ENCODE assay signal across 8 cellular contexts in genomic region chr19:17579523-17580244, GRCh38. TPM values are rescaled to one million over a fixed set of nuclear protein-coding genes. Genes with fewer than 3 reads are reported as not detected.
DNase-seq lines count a peak whose midpoint lies in the region; ATAC-seq and TF ChIP-seq lines count a peak whose summit lies in the region.

No MANE protein-coding gene starts in this region.

- H3K27ac ChIP-seq in breast epithelium (no peak overlapping the region), tibial nerve (peak overlapping the region in 1 of 4 donors; percentile 54)

- intact Hi-C loops in MCF 10A (cut with micrococcal nuclease) (loop anchor here (10.0 kb wide), 1 partner anchor 185 kb away; no protein-coding TSS in a partner anchor), breast epithelium (cut with DNase I; ENCODE audit: low total_unique reads) (loop anchor here (10.0 kb wide), 1 partner anchor 115 kb away; the partner anchor contains the start of gene NXNL1)

- peak; percentile 94 for DNase-seq in MCF 10A (ENCODE audit: unreplicated experiment)
- no peak for DNase-seq in breast epithelium (ENCODE audit: low spot score in 2 of 2)
- DNase-seq in NCI-H2196 treated with DMSO at 0.1 percent for 48 hours (lab: John Stamatoyannopoulos, UW; ENCODE audit: unreplicated experiment), result peak; percentile 62
- peak; percentile 59 to 64 for DNase-seq in activated T-cell treated with anti-CD3 and anti-CD28 coated beads, Interleukin-2, amount 50 U/mL, for 48 hours
- DNase-seq in iPS DF 19.7 (ENCODE audit: low read depth, low spot score), result peak; percentile 86
- peak; percentile 57 to 61 for DNase-seq in tibial nerve (ENCODE audit: low spot score in 2 of 2)
- no peak for DNase-seq in ureter (ENCODE audit: low spot score)

- H3K4me1 Mint-ChIP-seq in MCF 10A (ENCODE audit: insufficient read depth, unreplicated experiment), result peaks cover 11% of the 10 kb centered on the region

- no peaks in the 10 kb centered on the region for H3K9me3 Mint-ChIP-seq in MCF 10A (ENCODE audit: unreplicated experiment)

- TF ChIP-seq EP300 in tibial nerve (IDR thresholded peaks at IDR 0.05), result peak in 1 of 2 donors; percentile 16

- no peaks in the 10 kb centered on the region for H3K27me3 ChIP-seq in breast epithelium
- H3K27me3 ChIP-seq in tibial nerve, result no peaks in the 10 kb centered on the region

- TF ChIP-seq POLR2A in breast epithelium (IDR thresholded peaks at IDR 0.05), result no peak
- no peak for TF ChIP-seq POLR2A in tibial nerve (IDR thresholded peaks at IDR 0.05)

- no peaks in the 10 kb centered on the region for H3K9me3 ChIP-seq in breast epithelium
- H3K9me3 ChIP-seq in tibial nerve, result no peaks in the 10 kb centered on the region

- CTCF ChIA-PET in MCF 10A (lab: Yijun Ruan, JAX), result interaction anchor here (0.5 to 0.8 kb wide), 3 partner anchors 9 to 184 kb away, joined by 3 to 5 read pairs (median 4); no protein-coding TSS in a partner anchor

- H3K4me1 ChIP-seq in breast epithelium, result no peaks in the 10 kb centered on the region
- H3K4me1 ChIP-seq in tibial nerve, result peaks cover 0 to 29% (median 0%) of the 10 kb centered on the region in 4 donors

- TF ChIP-seq CTCF in MCF 10A (IDR thresholded peaks at IDR 0.05; ENCODE audit: unreplicated experiment), result no peak
- TF ChIP-seq CTCF in breast epithelium (IDR thresholded peaks at IDR 0.05), result no peak
- TF ChIP-seq CTCF in tibial nerve (IDR thresholded peaks at IDR 0.05), result no peak

- BruUV-seq in MCF 10A (replicated peaks; lab: Mats Ljungman, UMichigan), result no TSS peak

- H3K36me3 Mint-ChIP-seq in MCF 10A (ENCODE audit: insufficient read depth, unreplicated experiment), result peaks cover 56% of the 10 kb centered on the region

- H3K36me3 ChIP-seq in breast epithelium, result no peaks in the 10 kb centered on the region
- peaks cover 0 to 83% (median 8%) of the 10 kb centered on the region in 3 donors for H3K36me3 ChIP-seq in tibial nerve

- H3K4me3 Mint-ChIP-seq in MCF 10A (ENCODE audit: unreplicated experiment), result no peak overlapping the region

- no peak overlapping the region for H3K4me3 ChIP-seq in breast epithelium
- no peak overlapping the region for H3K4me3 ChIP-seq in tibial nerve

- ATAC-seq in HG02763 (IDR thresholded peaks at IDR 0.05; ENCODE audit: unreplicated experiment), result no peak

- 53 to 55% methylated on average over 20 of the region's 20 CpGs for WGBS in tibial nerve, 2 donors

- no peak overlapping the region for H3K27ac Mint-ChIP-seq in MCF 10A (ENCODE audit: low read depth, unreplicated experiment)

- no peaks in the 10 kb centered on the region for H3K27me3 Mint-ChIP-seq in MCF 10A (ENCODE audit: insufficient read depth, unreplicated experiment)

- POLR2A ChIA-PET in MCF 10A (lab: Yijun Ruan, JAX), result interaction anchor here (0.5 to 1.3 kb wide), 3 partner anchors 44 to 280 kb away, joined by 3 to 5 read pairs (median 3); partner anchors contain the start of gene RPL18A

RNA-seq across cellular contexts. Expression of gene COLGALT1, which starts 24.2 kb away (rescaled TPM):
- 103 and 107 TPM in 2 replicates for total RNA-seq in MCF 10A (2022)
- total RNA-seq in breast epithelium, result 10 to 100 TPM; 45.1 to 99.9 (median 57.0) TPM
- 100 to 1,000 TPM in 1 of 4 donors, 10 to 100 TPM in 3; 74.5 to 141 (median 88.2) TPM for total RNA-seq in tibial nerve
- 66.3 TPM for total RNA-seq in ureter

Comparison
In these comparisons a context has a peak if more than half of its experiments do, and no peak if none do; other contexts are left out.
1. DNase-seq: peak in MCF 10A (single experiment), NCI-H2196 treated with DMSO at 0.1 percent for 48 hours (single experiment), activated T-cell treated with anti-CD3 and anti-CD28 coated beads, Interleukin-2, amount 50 U/mL, for 48 hours (2 of 2), iPS DF 19.7 (single experiment) and tibial nerve (2 of 2); none in breast epithelium (0 of 2) and ureter (single experiment).